Comparison of ENCODE assay signal across 22 cellular contexts in genomic region chr13:77732287-77732686, GRCh38.
"Had no signal": no experiment of that assay in that cellular context is flagged by ENCODE, and none has a peak within 500 bp of the region (broad histone marks: within the 10 kb centered on the region; RNA-seq: fewer than 3 reads in every experiment).

No MANE protein-coding gene starts in this region.

- H3K9me3 ChIP-seq: ascending aorta, body of pancreas, Peyer's patch, SJCRH30 had no signal

- H3K27ac ChIP-seq: ascending aorta, body of pancreas, Peyer's patch, RWPE1, SJCRH30 had no signal

- H3K4me3 ChIP-seq: ascending aorta, body of pancreas, Peyer's patch, SJCRH30 had no signal

- H3K27me3 ChIP-seq: ascending aorta, body of pancreas, Peyer's patch, SJCRH30 had no signal

- DNase-seq: activated CD4-positive, alpha-beta T cell treated with anti-CD3 and anti-CD28 coated beads, Interleukin-2, amount 10 ng/mL, durations not matched to agents 7 days and 5 days; activated CD4-positive, CD25-positive, alpha-beta regulatory T cell; activated CD8-positive, alpha-beta memory T cell treated with anti-CD3 and anti-CD28 coated beads, Interleukin-2, amount 50 U/mL, for 4 hours; activated CD8-positive, alpha-beta T cell treated with anti-CD3 and anti-CD28 coated beads for 36 hours; activated naive CD8-positive, alpha-beta T cell treated with anti-CD3 and anti-CD28 coated beads, Interleukin-2, amount 50 U/mL, for 24 hours; activated T-cell treated with anti-CD3 and anti-CD28 coated beads, Interleukin-2, amount 50 U/mL, for 1 hour; amniotic stem cell; body of pancreas; MM.1S; NCI-H1105 treated with DMSO at 0.1 percent for 48 hours; NCI-H146; NCI-H187 treated with DMSO at 0.1 percent for 48 hours; NCI-H2107; NCI-H446; NCI-H526; Peyer's patch; Right ventricle myocardium superior; SJCRH30; T-helper 17 cell; T-helper 9 cell had no signal

- H3K36me3 ChIP-seq: ascending aorta, Peyer's patch, SJCRH30 had no signal
